Comparison of ENCODE assay signal across 1 cellular context in the genomic region with DNA sequence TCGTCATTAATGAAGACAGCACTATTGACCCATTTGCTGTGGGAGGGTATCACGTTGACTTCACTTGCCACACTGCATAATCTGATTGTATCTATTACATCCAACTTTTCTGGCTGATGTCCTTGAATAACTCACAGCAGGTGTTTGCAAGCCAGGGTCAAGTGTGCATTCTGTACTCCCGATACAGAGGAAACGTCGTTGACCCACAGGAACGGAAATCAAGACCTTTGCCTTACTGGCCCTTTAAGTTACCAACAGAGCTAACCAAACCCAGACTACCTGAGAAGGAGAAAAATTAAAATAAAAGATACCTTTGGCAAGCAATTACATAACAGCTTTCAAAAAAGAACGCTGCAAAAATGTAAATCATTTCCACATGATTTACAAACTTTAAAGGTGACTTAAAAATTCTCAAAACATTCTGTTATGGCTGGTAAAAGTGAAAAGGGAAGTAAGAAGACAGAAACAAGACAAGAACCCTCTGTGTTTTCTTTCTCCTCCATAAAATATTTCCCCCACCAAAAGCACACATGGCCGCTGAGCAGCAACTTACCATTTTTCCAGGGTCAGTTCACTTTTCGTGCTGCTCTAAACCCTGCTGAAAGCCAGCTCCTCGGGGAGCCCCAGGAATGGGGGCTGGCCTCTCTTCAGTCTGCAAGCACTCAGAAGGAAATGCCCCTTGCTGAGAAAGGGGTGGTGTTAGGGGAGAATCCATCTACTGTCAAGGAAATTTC.
TF ChIP-seq lines count a peak whose summit lies in the region.

No MANE protein-coding gene starts in this region.

TF ChIP-seq in GM12878, 131 proteins besides CTCF, POLR2A, EP300 and RAD21:
- TF ChIP-seq ETV6 (conservative IDR thresholded peaks at IDR 0.05 in 1 of 2, IDR thresholded peaks at IDR 0.05 in 1 of 2; ENCODE audit: borderline replicate concordance in 1 of 2, low read depth in 1 of 2) (0 out of 4 replicates have a peak, but pooled peaks of 1 of the 2 experiments have one; percentile 18), FOXK2 (IDR thresholded peaks at IDR 0.05) (no peak)
TF ChIP-seq in GM12878: peak in this region for 1.
